9 cellular contexts compared by ENCODE assay signal in the genomic region with DNA sequence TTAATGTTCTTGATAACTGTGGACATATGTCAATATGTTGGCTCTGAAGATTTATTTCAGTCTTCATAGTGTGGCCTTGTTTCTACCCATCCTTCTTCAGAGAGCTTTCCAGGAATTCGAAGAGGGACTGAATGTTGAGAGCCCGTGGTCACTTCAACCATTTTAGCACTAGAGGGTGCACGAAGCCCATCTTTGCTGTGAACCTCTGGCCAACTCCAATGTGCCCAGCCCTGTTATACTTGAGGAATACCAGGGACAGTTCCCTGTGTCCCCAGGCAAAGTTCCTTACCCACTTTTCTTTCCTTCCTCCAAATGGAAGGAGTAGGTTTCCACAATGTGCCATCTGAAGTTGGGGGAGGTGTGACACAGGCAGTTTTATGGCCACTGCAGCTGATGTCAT.
DNase-seq lines count a peak whose midpoint lies in the region; ATAC-seq and TF ChIP-seq lines count a peak whose summit lies in the region.
"Had no signal": no experiment of that assay in that cellular context is flagged by ENCODE, and none has a peak within 500 bp of the region (broad histone marks: within the 10 kb centered on the region; RNA-seq: fewer than 3 reads in every experiment).

No MANE protein-coding gene starts in this region.

- no peaks in the 10 kb centered on the region for H3K9me3 Mint-ChIP-seq in GM23338
- H3K9me3 Mint-ChIP-seq in activated T-helper 1 cell treated with anti-CD3 and anti-CD28 coated beads, Interleukin-12 subunit alpha, Interleukin-12 subunit beta, Interleukin-2, Interleukin-4 antibody, amounts not matched to agents 30 ng/mL and 10 ng/mL and 1 ng/mL, durations not matched to agents 14 hours and 24 hours and 36 hours = peaks cover 10% of the 10 kb centered on the region

- no peak overlapping the region for H3K27ac ChIP-seq in GM23338 (ENCODE audit: low read depth)
- no peak overlapping the region for H3K27ac ChIP-seq in foreskin keratinocyte
- H3K27ac ChIP-seq in aorta (ENCODE audit: low read depth in 1 of 2, low read length in 2 of 2) = no peak overlapping the region
- H3K27ac ChIP-seq: gastroesophageal sphincter had no signal

- 32 to 35% methylated on average over 3 of the region's 3 CpGs for WGBS in aorta, 2 donors

- H3K4me2 ChIP-seq in GM23338 = no peak overlapping the region

- H3K36me3 ChIP-seq in BJ (ENCODE audit: control insufficient read depth, insufficient read depth, low read length) (no peaks in the 10 kb centered on the region), GM23338 (ENCODE audit: insufficient read depth) (no peaks in the 10 kb centered on the region), aorta (ENCODE audit: control insufficient read depth in 1 of 2, insufficient read depth in 2 of 2, low read length in 1 of 2) (no peaks in the 10 kb centered on the region)
- H3K36me3 ChIP-seq: gastroesophageal sphincter had no signal

- DNase-seq in BJ (ENCODE audit: low read depth) = peak; percentile 21
- DNase-seq in GM23338 (ENCODE audit: low spot score) = peak; percentile 88
- DNase-seq in foreskin keratinocyte = peak; percentile 42 to 74
- DNase-seq in activated T-helper 1 cell treated with anti-CD3 and anti-CD28 coated beads, Interleukin-12 subunit alpha, Interleukin-12 subunit beta, Interleukin-2, Interleukin-4 antibody, amounts not matched to agents 30 ng/mL and 10 ng/mL and 1 ng/mL, durations not matched to agents 14 hours and 24 hours and 36 hours (ENCODE audit: low spot score) = no peak
- DNase-seq in aorta = no peak

- intact Hi-C loops in activated T-helper 1 cell treated with anti-CD3 and anti-CD28 coated beads, Interleukin-12 subunit alpha, Interleukin-12 subunit beta, Interleukin-2, Interleukin-4 antibody, amounts not matched to agents 30 ng/mL and 10 ng/mL and 1 ng/mL, durations not matched to agents 14 hours and 24 hours and 36 hours (cut with micrococcal nuclease) = no loop called here
- intact Hi-C loops in aorta (cut with DNase I) = no loop called here

- H3K79me2 ChIP-seq in GM23338 (replicated peaks; ENCODE audit: insufficient read depth) = no peaks in the 10 kb centered on the region

- H3K36me3 Mint-ChIP-seq in GM23338 (ENCODE audit: low read depth) = no peaks in the 10 kb centered on the region
- H3K36me3 Mint-ChIP-seq in activated T-helper 1 cell treated with anti-CD3 and anti-CD28 coated beads, Interleukin-12 subunit alpha, Interleukin-12 subunit beta, Interleukin-2, Interleukin-4 antibody, amounts not matched to agents 30 ng/mL and 10 ng/mL and 1 ng/mL, durations not matched to agents 14 hours and 24 hours and 36 hours (ENCODE audit: low read depth) = no peaks in the 10 kb centered on the region

- H3K27me3 Mint-ChIP-seq in GM23338 (ENCODE audit: insufficient read depth, low read depth, poor library complexity) = no peaks in the 10 kb centered on the region
- H3K27me3 Mint-ChIP-seq in activated T-helper 1 cell treated with anti-CD3 and anti-CD28 coated beads, Interleukin-12 subunit alpha, Interleukin-12 subunit beta, Interleukin-2, Interleukin-4 antibody, amounts not matched to agents 30 ng/mL and 10 ng/mL and 1 ng/mL, durations not matched to agents 14 hours and 24 hours and 36 hours (ENCODE audit: insufficient read depth) = no peaks in the 10 kb centered on the region

- POLR2A ChIA-PET in BJ (lab: Charles Lee) = no interaction called here

- peaks cover 9% of the 10 kb centered on the region; the same call in 2 of the 3 replicates for H3K4me1 Mint-ChIP-seq in GM23338
- no peaks in the 10 kb centered on the region for H3K4me1 Mint-ChIP-seq in activated T-helper 1 cell treated with anti-CD3 and anti-CD28 coated beads, Interleukin-12 subunit alpha, Interleukin-12 subunit beta, Interleukin-2, Interleukin-4 antibody, amounts not matched to agents 30 ng/mL and 10 ng/mL and 1 ng/mL, durations not matched to agents 14 hours and 24 hours and 36 hours (ENCODE audit: low read depth)

- H3K27me3 ChIP-seq in BJ (ENCODE audit: control insufficient read depth, insufficient read depth, low read length) (no peaks in the 10 kb centered on the region), GM23338 (ENCODE audit: insufficient read depth) (no peaks in the 10 kb centered on the region), foreskin keratinocyte (no peaks in the 10 kb centered on the region), aorta (ENCODE audit: control insufficient read depth in 1 of 2, insufficient read depth in 2 of 2, low read length in 1 of 2) (no peaks in the 10 kb centered on the region)
- H3K27me3 ChIP-seq: gastroesophageal sphincter had no signal

- H3K9me3 ChIP-seq in aorta (ENCODE audit: control insufficient read depth, low read length) = no peaks in the 10 kb centered on the region
- H3K9me3 ChIP-seq: gastroesophageal sphincter had no signal

- no peak for ATAC-seq in GM23338
- no peak for ATAC-seq in foreskin keratinocyte
- ATAC-seq in GM18520 (IDR thresholded peaks at IDR 0.05; ENCODE audit: unreplicated experiment) = no peak
- no peak for ATAC-seq in aorta (ENCODE audit: low FRiP score)
- ATAC-seq in HG03457 (IDR thresholded peaks at IDR 0.05; ENCODE audit: unreplicated experiment) = no peak
- ATAC-seq: gastroesophageal sphincter had no signal

- H3K4me1 ChIP-seq in GM23338 (ENCODE audit: insufficient read depth) = peaks cover 7% of the 10 kb centered on the region; the same call in 1 of the 2 replicates
- peaks cover 17% of the 10 kb centered on the region for H3K4me1 ChIP-seq in foreskin keratinocyte
- no peaks in the 10 kb centered on the region for H3K4me1 ChIP-seq in aorta (ENCODE audit: control insufficient read depth in 1 of 2, insufficient read depth in 2 of 2, low read length in 2 of 2)
- H3K4me1 ChIP-seq: gastroesophageal sphincter had no signal

- CTCF ChIA-PET in BJ (lab: Yijun Ruan, JAX) = interaction anchor here (1.0 kb wide), 1 partner anchor 15 kb away, joined by 3 read pairs; no protein-coding TSS in a partner anchor

- H3K9me2 ChIP-seq in GM23338 (ENCODE audit: insufficient read depth) = no peaks in the 10 kb centered on the region

- no peak overlapping the region for H3K4me3 ChIP-seq in BJ (ENCODE audit: low read depth, low read length)
- no peak overlapping the region for H3K4me3 ChIP-seq in GM23338
- no peak overlapping the region for H3K4me3 ChIP-seq in aorta (ENCODE audit: low read length in 2 of 2)
- H3K4me3 ChIP-seq: gastroesophageal sphincter had no signal

- H2AFZ ChIP-seq in GM23338 = no peak overlapping the region

- H3K4me3 Mint-ChIP-seq in GM23338 = no peak overlapping the region
- H3K4me3 Mint-ChIP-seq in activated T-helper 1 cell treated with anti-CD3 and anti-CD28 coated beads, Interleukin-12 subunit alpha, Interleukin-12 subunit beta, Interleukin-2, Interleukin-4 antibody, amounts not matched to agents 30 ng/mL and 10 ng/mL and 1 ng/mL, durations not matched to agents 14 hours and 24 hours and 36 hours = no peak overlapping the region

- TF ChIP-seq CTCF in BJ (IDR thresholded peaks at IDR 0.05; ENCODE audit: insufficient read depth, low read depth, low read length) = peak; percentile 63
- peak in 1 of 2 experiments; percentile 85; a peak in 3 of 4 replicates for TF ChIP-seq CTCF in GM23338 (conservative IDR thresholded peaks at IDR 0.05; ENCODE audit: low read depth in 2 of 2)
- TF ChIP-seq CTCF in foreskin keratinocyte (conservative IDR thresholded peaks at IDR 0.05) = no peak

- no peak overlapping the region for H3K27ac Mint-ChIP-seq in GM23338
- H3K27ac Mint-ChIP-seq in activated T-helper 1 cell treated with anti-CD3 and anti-CD28 coated beads, Interleukin-12 subunit alpha, Interleukin-12 subunit beta, Interleukin-2, Interleukin-4 antibody, amounts not matched to agents 30 ng/mL and 10 ng/mL and 1 ng/mL, durations not matched to agents 14 hours and 24 hours and 36 hours = no peak overlapping the region

- no peaks in the 10 kb centered on the region for H3F3A ChIP-seq in GM23338 (replicated peaks; ENCODE audit: low read depth)

- H4K20me1 ChIP-seq in GM23338 (replicated peaks; ENCODE audit: insufficient read depth) = no peaks in the 10 kb centered on the region

TF ChIP-seq in PFSK-1, 5 proteins besides CTCF, POLR2A, EP300 and RAD21:
- TF ChIP-seq, protein P1, sequence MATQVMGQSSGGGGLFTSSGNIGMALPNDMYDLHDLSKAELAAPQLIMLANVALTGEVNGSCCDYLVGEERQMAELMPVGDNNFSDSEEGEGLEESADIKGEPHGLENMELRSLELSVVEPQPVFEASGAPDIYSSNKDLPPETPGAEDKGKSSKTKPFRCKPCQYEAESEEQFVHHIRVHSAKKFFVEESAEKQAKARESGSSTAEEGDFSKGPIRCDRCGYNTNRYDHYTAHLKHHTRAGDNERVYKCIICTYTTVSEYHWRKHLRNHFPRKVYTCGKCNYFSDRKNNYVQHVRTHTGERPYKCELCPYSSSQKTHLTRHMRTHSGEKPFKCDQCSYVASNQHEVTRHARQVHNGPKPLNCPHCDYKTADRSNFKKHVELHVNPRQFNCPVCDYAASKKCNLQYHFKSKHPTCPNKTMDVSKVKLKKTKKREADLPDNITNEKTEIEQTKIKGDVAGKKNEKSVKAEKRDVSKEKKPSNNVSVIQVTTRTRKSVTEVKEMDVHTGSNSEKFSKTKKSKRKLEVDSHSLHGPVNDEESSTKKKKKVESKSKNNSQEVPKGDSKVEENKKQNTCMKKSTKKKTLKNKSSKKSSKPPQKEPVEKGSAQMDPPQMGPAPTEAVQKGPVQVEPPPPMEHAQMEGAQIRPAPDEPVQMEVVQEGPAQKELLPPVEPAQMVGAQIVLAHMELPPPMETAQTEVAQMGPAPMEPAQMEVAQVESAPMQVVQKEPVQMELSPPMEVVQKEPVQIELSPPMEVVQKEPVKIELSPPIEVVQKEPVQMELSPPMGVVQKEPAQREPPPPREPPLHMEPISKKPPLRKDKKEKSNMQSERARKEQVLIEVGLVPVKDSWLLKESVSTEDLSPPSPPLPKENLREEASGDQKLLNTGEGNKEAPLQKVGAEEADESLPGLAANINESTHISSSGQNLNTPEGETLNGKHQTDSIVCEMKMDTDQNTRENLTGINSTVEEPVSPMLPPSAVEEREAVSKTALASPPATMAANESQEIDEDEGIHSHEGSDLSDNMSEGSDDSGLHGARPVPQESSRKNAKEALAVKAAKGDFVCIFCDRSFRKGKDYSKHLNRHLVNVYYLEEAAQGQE (IDR thresholded peaks at IDR 0.05; ENCODE audit: insufficient read depth in 1 of 2, low read depth in 2 of 2, low read length in 2 of 2) = 0 out of 4 replicates have a peak, but pooled peaks have one; percentile 8 to 86
- TF ChIP-seq POLR2AphosphoS5 (IDR thresholded peaks at IDR 0.05; ENCODE audit: low read depth, low read length) = no peak

Comparison
In these comparisons a context has a peak if more than half of its experiments do, and no peak if none do; other contexts are left out.
1. DNase-seq: peak in BJ (single experiment), GM23338 (single experiment) and foreskin keratinocyte (2 of 2); none in activated T-helper 1 cell treated with anti-CD3 and anti-CD28 coated beads, Interleukin-12 subunit alpha, Interleukin-12 subunit beta, Interleukin-2, Interleukin-4 antibody, amounts not matched to agents 30 ng/mL and 10 ng/mL and 1 ng/mL, durations not matched to agents 14 hours and 24 hours and 36 hours (single experiment) and aorta (0 of 2).